In genomic region chr18:43396266-43396665, GRCh38 we compare ENCODE assay signal across 8 cellular contexts.
DNase-seq lines count a peak whose midpoint lies in the region; ATAC-seq, FAIRE-seq and TF ChIP-seq lines count a peak whose summit lies in the region.

No MANE protein-coding gene starts in this region.

- no peak for TF ChIP-seq POLR2A in endothelial cell of umbilical vein (IDR thresholded peaks at IDR 0.05; ENCODE audit: low read depth, low read length)

- intact Hi-C loops in endothelial cell of umbilical vein (cut with micrococcal nuclease): loop anchor here (10.0 kb wide), 1 partner anchor 1281 kb away; no protein-coding TSS in a partner anchor

- BruUV-seq in endothelial cell of umbilical vein (replicated peaks; lab: Mats Ljungman, UMichigan): no TSS peak

- no peak overlapping the region for H3K4me3 ChIP-seq in endothelial cell of umbilical vein (replicated peaks in 1 of 3; ENCODE audit: insufficient read depth in 1 of 3, low read depth in 1 of 3, low read length in 3 of 3)

- no peaks in the 10 kb centered on the region for H4K20me1 ChIP-seq in endothelial cell of umbilical vein (replicated peaks; ENCODE audit: control insufficient read depth, extremely low read depth, insufficient read depth, low read length)

- no peak overlapping the region for H2AFZ ChIP-seq in endothelial cell of umbilical vein (ENCODE audit: low read depth, low read length)

- no peaks in the 10 kb centered on the region for H3K4me1 ChIP-seq in endothelial cell of umbilical vein (ENCODE audit: control insufficient read depth, extremely low read depth, insufficient read depth, low read length)

- POLR2A ChIA-PET in endothelial cell of umbilical vein (lab: Charles Lee): no interaction called here

- ATAC-seq in GM18870 (IDR thresholded peaks at IDR 0.05; ENCODE audit: unreplicated experiment) (no peak), HG03342 (IDR thresholded peaks at IDR 0.05; ENCODE audit: unreplicated experiment) (no peak)

- dilution Hi-C loops in endothelial cell of umbilical vein (cut with MboI; ENCODE audit: extremely low pct_ligation_motif_present, low sequenced_read_pairs): no loop called here

- no peak overlapping the region for H3K27ac ChIP-seq in endothelial cell of umbilical vein (ENCODE audit: insufficient read depth, low read depth, low read length)

- no peaks in the 10 kb centered on the region for H3K79me2 ChIP-seq in endothelial cell of umbilical vein (ENCODE audit: control insufficient read depth, insufficient read depth, low read length)

- CTCF ChIA-PET in endothelial cell of umbilical vein (lab: Charles Lee): interaction anchor here (0.8 to 1.2 kb wide), 3 partner anchors 800 to 1099 kb away, joined by 3 to 5 read pairs (median 3); no protein-coding TSS in a partner anchor

- H3K36me3 ChIP-seq in endothelial cell of umbilical vein (ENCODE audit: control insufficient read depth in 2 of 2, extremely low read depth in 1 of 2, insufficient read depth in 2 of 2, low read length in 2 of 2): no peaks in the 10 kb centered on the region

- H3K4me2 ChIP-seq in endothelial cell of umbilical vein (ENCODE audit: insufficient read depth, low read length): no peak overlapping the region

- no peaks in the 10 kb centered on the region for H3K9me1 ChIP-seq in endothelial cell of umbilical vein (replicated peaks; ENCODE audit: control insufficient read depth, extremely low read depth, insufficient read depth, low read length)

- DNase-seq in NCI-H1436 (lab: John Stamatoyannopoulos, UW) (peak; percentile 11), NCI-H1436 treated with DMSO at 0.1 percent for 48 hours (lab: John Stamatoyannopoulos, UW) (no peak), NCI-H748 (lab: John Stamatoyannopoulos, UW; ENCODE audit: unreplicated experiment) (peak; percentile 69), endothelial cell of umbilical vein (ENCODE audit: low read depth, low spot score) (peak; percentile 3), retina (peak; percentile 61)
- DNase-seq in central memory CD4-positive, alpha-beta T cell: no peak

- no peak for FAIRE-seq in endothelial cell of umbilical vein (lab: Jason Lieb, UNC)

- no peak for TF ChIP-seq CTCF in endothelial cell of umbilical vein (IDR thresholded peaks at IDR 0.05; ENCODE audit: extremely low read depth in 1 of 2, insufficient read depth in 1 of 2, low read depth in 1 of 2, low read length in 2 of 2)

- H3K9me3 ChIP-seq in endothelial cell of umbilical vein (replicated peaks; ENCODE audit: control insufficient read depth, insufficient read depth, low read length): no peaks in the 10 kb centered on the region

- no peaks in the 10 kb centered on the region for H3K27me3 ChIP-seq in endothelial cell of umbilical vein (ENCODE audit: control insufficient read depth in 2 of 2, insufficient read depth in 2 of 2, low read length in 2 of 2)

- H3K9ac ChIP-seq in endothelial cell of umbilical vein (replicated peaks; ENCODE audit: extremely low read depth, insufficient read depth, low read length): no peak overlapping the region

TF ChIP-seq in endothelial cell of umbilical vein, 7 proteins besides CTCF, POLR2A, EP300 and RAD21:
- no peak for TF ChIP-seq FOS (IDR thresholded peaks at IDR 0.05; ENCODE audit: borderline replicate concordance, insufficient read depth, low read length)
- no peak for TF ChIP-seq POLR2AphosphoS5 (IDR thresholded peaks at IDR 0.05; ENCODE audit: insufficient read depth, low read depth, low read length)
- TF ChIP-seq JUN (IDR thresholded peaks at IDR 0.05; ENCODE audit: borderline replicate concordance, insufficient read depth, insufficient read length, low read depth): no peak
- TF ChIP-seq GATA2 (IDR thresholded peaks at IDR 0.05; ENCODE audit: insufficient read depth, insufficient read length, low read depth, low read length): no peak
- TF ChIP-seq MAX (IDR thresholded peaks at IDR 0.05; ENCODE audit: insufficient read depth, insufficient read length): no peak
- no peak for TF ChIP-seq MYC (IDR thresholded peaks at IDR 0.05; ENCODE audit: low read depth, low read length)
- no peak for TF ChIP-seq EZH2 (IDR thresholded peaks at IDR 0.05; ENCODE audit: borderline replicate concordance, low read depth, low read length, severe bottlenecking)

Comparison
In these comparisons a context has a peak if more than half of its experiments do, and no peak if none do; other contexts are left out.
1. DNase-seq: peak in NCI-H1436 (single experiment), NCI-H748 (single experiment), endothelial cell of umbilical vein (single experiment) and retina (single experiment); none in NCI-H1436 treated with DMSO at 0.1 percent for 48 hours (single experiment) and central memory CD4-positive, alpha-beta T cell (single experiment).